ENCODE assay signal across 1 cellular context in genomic region chr13:45336025-45336800, GRCh38.
TF ChIP-seq lines count a peak whose summit lies in the region.

No MANE protein-coding gene starts in this region.

TF ChIP-seq in K562, 482 proteins besides CTCF, POLR2A, EP300 and RAD21 (continued from another document):
- TF ChIP-seq YY1 (IDR thresholded peaks at IDR 0.05; ENCODE audit: borderline replicate concordance in 1 of 3, control insufficient read depth in 1 of 3, extremely low read depth in 1 of 3, insufficient read depth in 3 of 3, insufficient read length in 1 of 3, insufficient replicate concordance in 2 of 3, low read depth in 1 of 3, low read length in 2 of 3) (no peak), SMARCE1 (IDR thresholded peaks at IDR 0.05) (no peak), ZNF282 (CRISPR knock-in tag; IDR thresholded peaks at IDR 0.05) (no peak), BDP1 (IDR thresholded peaks at IDR 0.05; ENCODE audit: insufficient read depth, insufficient read length) (no peak), SUPT5H (IDR thresholded peaks at IDR 0.05) (peak; percentile 12; the same call in 1 of the 2 replicates), SPI1 (IDR thresholded peaks at IDR 0.05; ENCODE audit: borderline replicate concordance, low read depth, low read length) (no peak), SIRT6 (IDR thresholded peaks at IDR 0.05; ENCODE audit: low read depth, low read length) (peak; percentile 72), TEAD1 (CRISPR knock-in tag; IDR thresholded peaks at IDR 0.05) (no peak), POLR2AphosphoS5 (IDR thresholded peaks at IDR 0.05; ENCODE audit: control insufficient read depth, insufficient read depth, low read depth, low read length) (0 out of 2 replicates have a peak, but pooled peaks have one; percentile 31), ZBTB11 (CRISPR knock-in tag; IDR thresholded peaks at IDR 0.05) (no peak), BCOR (IDR thresholded peaks at IDR 0.05) (no peak), ZNF133 (CRISPR knock-in tag; IDR thresholded peaks at IDR 0.05) (no peak), POLR2H (tag; IDR thresholded peaks at IDR 0.05; ENCODE audit: low read depth) (no peak), KAT7 (CRISPR knock-in tag; IDR thresholded peaks at IDR 0.05; ENCODE audit: borderline replicate concordance) (no peak)
